7 cellular contexts compared by ENCODE assay signal in genomic region chr10:986881-987634, GRCh38. TPM values are rescaled to one million over a fixed set of nuclear protein-coding genes. Genes with fewer than 3 reads are reported as not detected.
A peak's percentile ranks its signal among the peaks of the same experiment; 100 is the strongest.
DNase-seq lines count a peak whose midpoint lies in the region; ATAC-seq and TF ChIP-seq lines count a peak whose summit lies in the region.

No MANE protein-coding gene starts in this region.

- H3K27ac ChIP-seq in GM23248: peak overlapping the region; percentile 97

- in situ Hi-C loops in GM23248 (cut with MboI): no loop called here

- H3K27ac Mint-ChIP-seq in effector memory CD8-positive, alpha-beta T cell: peak overlapping the region; percentile 45 to 99
- H3K27ac Mint-ChIP-seq in nephron progenitor cell: no peak overlapping the region

- H3K27me3 ChIP-seq in GM23248 (replicated peaks; ENCODE audit: insufficient read depth): no peaks in the 10 kb centered on the region

- peaks cover 27 to 33% of the 10 kb centered on the region in 2 donors for H3K4me1 Mint-ChIP-seq in effector memory CD8-positive, alpha-beta T cell (ENCODE audit: low read depth in 2 of 2)
- H3K4me1 Mint-ChIP-seq in nephron progenitor cell: peaks cover 25% of the 10 kb centered on the region

- H4K20me1 ChIP-seq in GM23248 (ENCODE audit: insufficient read depth): peaks cover 7% of the 10 kb centered on the region; the same call in 1 of the 2 replicates

- peaks cover 24% of the 10 kb centered on the region for H3F3A ChIP-seq in GM23248 (ENCODE audit: insufficient read depth)

- no peaks in the 10 kb centered on the region for H3K9me3 ChIP-seq in GM23248 (ENCODE audit: low read depth)

- no peaks in the 10 kb centered on the region for H3K9me2 ChIP-seq in GM23248 (ENCODE audit: insufficient read depth)

- peaks cover 74% of the 10 kb centered on the region for H3K79me2 ChIP-seq in GM23248 (ENCODE audit: insufficient read depth)

- no peaks in the 10 kb centered on the region for H3K27me3 Mint-ChIP-seq in effector memory CD8-positive, alpha-beta T cell
- H3K27me3 Mint-ChIP-seq in nephron progenitor cell (ENCODE audit: low read depth, poor library complexity): peaks cover 3% of the 10 kb centered on the region

- no peaks in the 10 kb centered on the region for H3K9me3 Mint-ChIP-seq in effector memory CD8-positive, alpha-beta T cell
- peaks cover 4% of the 10 kb centered on the region for H3K9me3 Mint-ChIP-seq in nephron progenitor cell

- no peak for TF ChIP-seq CTCF in nephron progenitor cell (IDR thresholded peaks at IDR 0.05)

- peak overlapping the region; percentile 95 to 98 for H3K4me3 Mint-ChIP-seq in effector memory CD8-positive, alpha-beta T cell
- peak overlapping the region; percentile 93 for H3K4me3 Mint-ChIP-seq in nephron progenitor cell

- H3K36me3 ChIP-seq in GM23248 (ENCODE audit: low read depth): no peaks in the 10 kb centered on the region

- H2AFZ ChIP-seq in GM23248: peak overlapping the region; percentile 69

- WGBS in GM23248 (ENCODE audit: low coverage in 1 of 2, low lambda C conversion rate in 2 of 2, missing lambda C conversion rate in 2 of 2), 2 experiments: 29 to 32% methylated on average over 12 to 14 of the region's 14 CpGs

- H3K4me2 ChIP-seq in GM23248 (ENCODE audit: unreplicated experiment): peak overlapping the region; percentile 84

- DNase-seq in GM23248: peak; percentile 81
- peak; percentile 48 for DNase-seq in OCI-M2 (lab: John Stamatoyannopoulos, UW; ENCODE audit: unreplicated experiment)
- no peak for DNase-seq in effector memory CD8-positive, alpha-beta T cell
- no peak for DNase-seq in nephron progenitor cell
- DNase-seq in retina: no peak

- H3K4me3 ChIP-seq in GM23248: peak overlapping the region; percentile 92

- peak overlapping the region; percentile 99 for H3K9ac ChIP-seq in GM23248

- H3K36me3 Mint-ChIP-seq in effector memory CD8-positive, alpha-beta T cell (ENCODE audit: insufficient read depth): peaks cover 23% of the 10 kb centered on the region
- peaks cover 19% of the 10 kb centered on the region for H3K36me3 Mint-ChIP-seq in nephron progenitor cell (ENCODE audit: low read depth)

- H3K4me1 ChIP-seq in GM23248 (ENCODE audit: insufficient read depth): peaks cover 27% of the 10 kb centered on the region

- no peak for ATAC-seq in effector memory CD8-positive, alpha-beta T cell (replicated peaks)
- ATAC-seq in GM21515 (IDR thresholded peaks at IDR 0.05; ENCODE audit: unreplicated experiment) (no peak), GM19324 (IDR thresholded peaks at IDR 0.05; ENCODE audit: low FRiP score, unreplicated experiment) (no peak)

RNA-seq across cellular contexts. Expression of gene GTPBP4, which starts 1.2 kb away (rescaled TPM):
- total RNA-seq in GM23248 (2014; rRNA removed; shearing (Covaris generic)): 32.1 and 34.3 TPM in 2 replicates
- polyA plus RNA-seq in GM23248 (2016; fragmentation: Nextera tagmentation; extraction: Ambion mirVana): 71.6 and 72.0 TPM in 2 replicates

RNA-seq across cellular contexts. Expression of gene IDI2, which starts 38.6 kb away (rescaled TPM):
- not detected in 2 replicates for total RNA-seq in GM23248 (2014; rRNA removed; shearing (Covaris generic))
- polyA plus RNA-seq in GM23248 (2016; fragmentation: Nextera tagmentation; extraction: Ambion mirVana): not detected in 2 replicates

RNA-seq across cellular contexts. Expression of gene LARP4B, which starts 55.6 kb away (rescaled TPM):
- 30.8 and 31.9 TPM in 2 replicates for total RNA-seq in GM23248 (2014; rRNA removed; shearing (Covaris generic))
- 20.5 and 20.7 TPM in 2 replicates for polyA plus RNA-seq in GM23248 (2016; fragmentation: Nextera tagmentation; extraction: Ambion mirVana)

Comparison
In these comparisons a context has a peak if more than half of its experiments do, and no peak if none do; other contexts are left out.
1. DNase-seq: peak in GM23248 (single experiment) and OCI-M2 (single experiment); none in effector memory CD8-positive, alpha-beta T cell (0 of 3), nephron progenitor cell (single experiment) and retina (single experiment).